In genomic region chr6:56222509-56222908, GRCh38 we compare ENCODE assay signal across 28 cellular contexts. TPM values are rescaled to one million over a fixed set of nuclear protein-coding genes. Genes with fewer than 3 reads are reported as not detected.
A peak's percentile ranks its signal among the peaks of the same experiment; 100 is the strongest.
DNase-seq lines count a peak whose midpoint lies in the region; ATAC-seq, FAIRE-seq and TF ChIP-seq lines count a peak whose summit lies in the region.
"Had no signal": no experiment of that assay in that cellular context is flagged by ENCODE, and none has a peak within 500 bp of the region (broad histone marks: within the 10 kb centered on the region; RNA-seq: fewer than 3 reads in every experiment).

No MANE protein-coding gene starts in this region.

- H3F3A ChIP-seq in smooth muscle cell (ENCODE audit: low read depth): peaks cover 4% of the 10 kb centered on the region

- no peak overlapping the region for H3K27ac ChIP-seq in fibroblast of lung (ENCODE audit: insufficient read depth, low read length)
- peak overlapping the region; percentile 17 for H3K27ac ChIP-seq in smooth muscle cell (ENCODE audit: low read depth)
- H3K27ac ChIP-seq: cardiac muscle cell, thoracic aorta had no signal

- H3K36me3 ChIP-seq in fibroblast of lung (ENCODE audit: control insufficient read depth, insufficient read depth, low read length) (no peaks in the 10 kb centered on the region), smooth muscle cell (ENCODE audit: low read depth) (no peaks in the 10 kb centered on the region)
- H3K36me3 ChIP-seq: cardiac muscle cell, HAP-1, sigmoid colon, thoracic aorta had no signal

- H2AFZ ChIP-seq in fibroblast of lung (ENCODE audit: low read length) (no peak overlapping the region), smooth muscle cell (ENCODE audit: low read depth) (no peak overlapping the region)

- H3K9ac ChIP-seq in fibroblast of lung (ENCODE audit: insufficient read depth, low read length) (no peak overlapping the region), smooth muscle cell (ENCODE audit: low read depth) (no peak overlapping the region)

- H3K4me3 ChIP-seq in fibroblast of lung (replicated peaks in 1 of 4; ENCODE audit: control extremely low read depth in 1 of 4, insufficient read depth in 1 of 4, low read depth in 3 of 4, low read length in 4 of 4): no peak overlapping the region
- no peak overlapping the region for H3K4me3 ChIP-seq in smooth muscle cell
- H3K4me3 ChIP-seq: cardiac muscle cell, HAP-1, sigmoid colon, thoracic aorta had no signal

- no peaks in the 10 kb centered on the region for H3K79me2 ChIP-seq in fibroblast of lung (ENCODE audit: control insufficient read depth, insufficient read depth, low read length)
- H3K79me2 ChIP-seq in smooth muscle cell (ENCODE audit: low read depth): no peaks in the 10 kb centered on the region

- no peak for ATAC-seq in HG02852 (IDR thresholded peaks at IDR 0.05; ENCODE audit: unreplicated experiment)
- ATAC-seq in HG03025 (IDR thresholded peaks at IDR 0.05; ENCODE audit: low FRiP score, unreplicated experiment): no peak
- ATAC-seq: activated naive CD8-positive, alpha-beta T cell treated with anti-CD3 and anti-CD28 coated beads, Interleukin-2, amount 50 U/mL, for 24 hours; HepG2; left cardiac atrium; natural killer cell; Right ventricle myocardium inferior; stimulated activated naive B cell treated with anti-CD40 and anti-IgM and Interleukin-4, amounts not matched to agents 10 μg/mL and 1 μg/mL and 100 μg/mL, for 72 hours had no signal

- no peaks in the 10 kb centered on the region for H3K27me3 ChIP-seq in fibroblast of lung (ENCODE audit: control insufficient read depth, insufficient read depth, low read length)
- H3K27me3 ChIP-seq in smooth muscle cell (ENCODE audit: low read depth): no peaks in the 10 kb centered on the region
- H3K27me3 ChIP-seq: cardiac muscle cell, sigmoid colon had no signal

- FAIRE-seq in frontal cortex (lab: Jason Lieb, UNC): no peak
- FAIRE-seq: HepG2 had no signal

- H4K20me1 ChIP-seq in fibroblast of lung (ENCODE audit: control insufficient read depth, extremely low read depth, insufficient read depth, low read length) (no peaks in the 10 kb centered on the region), smooth muscle cell (ENCODE audit: low read depth) (no peaks in the 10 kb centered on the region)

- no peak for TF ChIP-seq CTCF in fibroblast of lung (conservative IDR thresholded peaks at IDR 0.05 in 1 of 2, IDR thresholded peaks at IDR 0.05 in 1 of 2; ENCODE audit: low read depth in 1 of 2, low read length in 2 of 2)
- TF ChIP-seq CTCF in smooth muscle cell (IDR thresholded peaks at IDR 0.05; ENCODE audit: borderline replicate concordance, insufficient read depth, poor library complexity, severe bottlenecking): no peak

- H3K9me3 ChIP-seq in fibroblast of lung (ENCODE audit: control insufficient read depth, insufficient read depth, low read depth, low read length) (no peaks in the 10 kb centered on the region), smooth muscle cell (replicated peaks; ENCODE audit: low read depth) (no peaks in the 10 kb centered on the region)
- H3K9me3 ChIP-seq: HAP-1, sigmoid colon, thoracic aorta had no signal

- H3K4me2 ChIP-seq in fibroblast of lung (ENCODE audit: extremely low read depth, insufficient read depth, low read length) (no peak overlapping the region), smooth muscle cell (no peak overlapping the region)

- no peaks in the 10 kb centered on the region for H3K4me1 ChIP-seq in fibroblast of lung (ENCODE audit: control insufficient read depth, extremely low read depth, insufficient read depth, low read length)
- peaks cover 5% of the 10 kb centered on the region for H3K4me1 ChIP-seq in smooth muscle cell (ENCODE audit: low read depth)

- DNase-seq in EH (ENCODE audit: low read depth): peak; percentile 34
- peak; percentile 72 for DNase-seq in RPMI7951 (ENCODE audit: low read depth)
- DNase-seq in fibroblast of lung (ENCODE audit: low read depth in 2 of 2): peak; percentile 52 to 70
- DNase-seq in smooth muscle cell (lab: John Stamatoyannopoulos, UW; ENCODE audit: unreplicated experiment): no peak
- no peak for DNase-seq in frontal cortex (ENCODE audit: low spot score in 2 of 2)
- DNase-seq: activated CD4-positive, alpha-beta T cell treated with anti-CD3 and anti-CD28 coated beads, Interleukin-2, amount 10 ng/mL, durations not matched to agents 24 days and 14 days; activated CD8-positive, alpha-beta memory T cell treated with anti-CD3 and anti-CD28 coated beads, Interleukin-2, amount 50 U/mL, for 4 hours; activated effector memory CD4-positive, alpha-beta T cell treated with Interleukin-2 at 50 U/mL for 16 hours; activated naive CD8-positive, alpha-beta T cell treated with anti-CD3 and anti-CD28 coated beads, Interleukin-2, amount 50 U/mL, for 24 hours; AML-193; DND-41; left cardiac atrium; mesendoderm; natural killer cell; NCI-H1417 treated with DMSO at 0.1 percent for 48 hours; NCI-H526; posterior cingulate gyrus; sigmoid colon; stimulated activated CD4-positive, alpha-beta T cell treated with anti-CD3 and anti-CD28 coated beads, Interleukin-1b, Interleukin-23, amount 100 ng/mL, for 48 hours; stimulated activated naive B cell treated with anti-CD40 and anti-IgM and Interleukin-4, amounts not matched to agents 10 μg/mL and 1 μg/mL and 100 μg/mL, for 72 hours had no signal

RNA-seq across cellular contexts. Expression of gene COL21A1, which starts 24.9 kb away (rescaled TPM):
- 0.39 and 0.48 TPM in 2 replicates for total RNA-seq in RPMI7951 (2014; rRNA removed; shearing (Covaris generic))
- 2.3 and 6.9 TPM in 2 replicates for total RNA-seq in fibroblast of lung
- 0.52 and 28.2 TPM in 2 replicates for polyA plus RNA-seq in fibroblast of lung
- polyA plus RNA-seq in fibroblast of lung (2012): 0.46 and 22.3 TPM in 2 replicates
- polyA minus RNA-seq in fibroblast of lung (ENCODE audit: low replicate concordance): 3.8 TPM in 1 of 2 replicates, not detected in the other
- total RNA-seq in smooth muscle cell: 5.8 and 15.1 TPM in 2 replicates
- polyA plus RNA-seq in smooth muscle cell: 7.0 and 8.2 TPM in 2 replicates
- 1.6 TPM for total RNA-seq in frontal cortex
- total RNA-seq: activated CD4-positive, alpha-beta T cell treated with anti-CD3 and anti-CD28 coated beads, Interleukin-2, amount 10 ng/mL, durations not matched to agents 24 days and 14 days; HepG2; natural killer cell; T-helper 1 cell treated with Interleukin-12 subunit alpha and Interleukin-12 subunit beta and Interleukin-4 antibody, amounts not matched to agents 30 ng/mL and 1 ng/mL, for 36 hours had no signal

Comparison
In these comparisons a context has a peak if more than half of its experiments do, and no peak if none do; other contexts are left out.
1. DNase-seq: peak in EH (single experiment), RPMI7951 (single experiment) and fibroblast of lung (2 of 2); none in smooth muscle cell (single experiment) and frontal cortex (0 of 2).